In genomic region chr18:9343577-9343976, GRCh38 we compare ENCODE assay signal across 28 cellular contexts.
"Had no signal": no experiment of that assay in that cellular context is flagged by ENCODE, and none has a peak within 500 bp of the region (broad histone marks: within the 10 kb centered on the region; RNA-seq: fewer than 3 reads in every experiment).

No MANE protein-coding gene starts in this region.

- FAIRE-seq: endometrium, islet of Langerhans, keratinocyte had no signal

- H3K9me3 ChIP-seq: esophagus squamous epithelium, gastrocnemius medialis, lower lobe of right lung, mucosa of descending colon had no signal

- H3K4me1 ChIP-seq: gastrocnemius medialis had no signal

- H3K27me3 ChIP-seq: dorsolateral prefrontal cortex, esophagus squamous epithelium, gastrocnemius medialis, heart right ventricle, left lung had no signal

- H3K4me3 ChIP-seq: coronary artery, dorsolateral prefrontal cortex, esophagus squamous epithelium, gastrocnemius medialis, heart right ventricle, left lung, lower lobe of right lung, mucosa of descending colon had no signal

- H3K36me3 ChIP-seq: gastrocnemius medialis, left lung had no signal

- H3K4me3 Mint-ChIP-seq: effector memory CD8-positive, alpha-beta T cell; endodermal cell; mesothelial cell of epicardium; naive B cell had no signal

- H3K27me3 Mint-ChIP-seq: effector memory CD8-positive, alpha-beta T cell; naive B cell; naive thymus-derived CD8-positive, alpha-beta T cell had no signal

- H3K9me3 Mint-ChIP-seq: effector memory CD8-positive, alpha-beta T cell had no signal

- H3K27ac ChIP-seq: coronary artery, dorsolateral prefrontal cortex, epithelial cell of prostate, esophagus squamous epithelium, gastrocnemius medialis, heart right ventricle, left lung, lower lobe of right lung had no signal

- DNase-seq: dermis blood vessel endothelial cell; dorsolateral prefrontal cortex; effector CD8-positive, alpha-beta T cell; effector memory CD8-positive, alpha-beta T cell; endodermal cell; erythroblast; esophagus squamous epithelium; foreskin fibroblast; foreskin melanocyte; gastrocnemius medialis; glutamatergic neuron; head of caudate nucleus; heart right ventricle; hippocampal formation; left cardiac atrium; left lung; left ventricle myocardium superior; lower lobe of right lung; mucosa of descending colon; naive B cell; naive thymus-derived CD8-positive, alpha-beta T cell had no signal

- H3K27ac Mint-ChIP-seq: effector memory CD8-positive, alpha-beta T cell; endodermal cell; mesothelial cell of epicardium; naive thymus-derived CD8-positive, alpha-beta T cell had no signal

- ATAC-seq: effector memory CD8-positive, alpha-beta T cell; esophagus mucosa; gastrocnemius medialis; heart right ventricle; left cardiac atrium; left lung; left ventricle myocardium superior; lower lobe of right lung; mucosa of descending colon; naive thymus-derived CD8-positive, alpha-beta T cell had no signal
